Comparison of ENCODE assay signal across 11 cellular contexts in genomic region chr5:97547999-97548797, GRCh38.
DNase-seq lines count a peak whose midpoint lies in the region; ATAC-seq and TF ChIP-seq lines count a peak whose summit lies in the region.
"Had no signal": no experiment of that assay in that cellular context is flagged by ENCODE, and none has a peak within 500 bp of the region (broad histone marks: within the 10 kb centered on the region; RNA-seq: fewer than 3 reads in every experiment).

No MANE protein-coding gene starts in this region.

- H3K27me3 Mint-ChIP-seq in activated naive CD4-positive, alpha-beta T cell treated with anti-CD3 and anti-CD28 coated beads, Interleukin-2, amount 10 ng/mL, durations not matched to agents 7 days and 5 days = no peaks in the 10 kb centered on the region
- peaks cover 2% of the 10 kb centered on the region for H3K27me3 Mint-ChIP-seq in T-helper 2 cell treated with Interferon-gamma antibody and Interleukin-4, amounts not matched to agents 5 μg/mL and 100 μg/mL, for 36 hours (ENCODE audit: low read depth)
- H3K27me3 Mint-ChIP-seq in endodermal cell (ENCODE audit: insufficient read depth) = no peaks in the 10 kb centered on the region

- TF ChIP-seq CTCF in transverse colon (IDR thresholded peaks at IDR 0.05) (no peak), endodermal cell (conservative IDR thresholded peaks at IDR 0.05) (no peak)

- peaks cover 0 to 17% (median 2%) of the 10 kb centered on the region in 4 donors for H3K4me1 ChIP-seq in transverse colon
- H3K4me1 ChIP-seq in endodermal cell (ENCODE audit: control insufficient read depth, insufficient read depth, low read length) = no peaks in the 10 kb centered on the region
- H3K4me1 ChIP-seq: right lobe of liver had no signal

- H3K4me3 ChIP-seq in transverse colon (no peak overlapping the region), endodermal cell (ENCODE audit: low read length) (no peak overlapping the region)
- H3K4me3 ChIP-seq: right lobe of liver had no signal

- in situ Hi-C loops in transverse colon (cut with MboI; ENCODE audit: low pct_ligation_motif_present in 1 of 4, low pct_unique_long_range_greater_than_20kb in 1 of 4, low sequenced_read_pairs in 3 of 4) = loop anchor here in 2 of 4 donors (25.0 kb wide), 2 partner anchors 1214 to 1239 kb away; partner anchors contain the start of gene RGMB (in 1 of the 2)

- no peaks in the 10 kb centered on the region for H3K36me3 ChIP-seq in transverse colon
- no peaks in the 10 kb centered on the region for H3K36me3 ChIP-seq in endodermal cell (ENCODE audit: control insufficient read depth, insufficient read depth, low read length)
- H3K36me3 ChIP-seq: right lobe of liver had no signal

- CTCF ChIA-PET in activated naive CD4-positive, alpha-beta T cell treated with anti-CD3 and anti-CD28 coated beads, Interleukin-2, amount 10 ng/mL, durations not matched to agents 7 days and 5 days (lab: Charles Lee) = no interaction called here

- peak overlapping the region; percentile 69 for H3K27ac Mint-ChIP-seq in activated naive CD4-positive, alpha-beta T cell treated with anti-CD3 and anti-CD28 coated beads, Interleukin-2, amount 10 ng/mL, durations not matched to agents 7 days and 5 days
- peak overlapping the region; percentile 24 for H3K27ac Mint-ChIP-seq in T-helper 2 cell treated with Interferon-gamma antibody and Interleukin-4, amounts not matched to agents 5 μg/mL and 100 μg/mL, for 36 hours
- no peak overlapping the region for H3K27ac Mint-ChIP-seq in endodermal cell

- ATAC-seq in HG02981 (IDR thresholded peaks at IDR 0.05; ENCODE audit: unreplicated experiment) = peak; percentile 72
- ATAC-seq: foreskin keratinocyte had no signal

- WGBS in transverse colon (ENCODE audit: low coverage in 1 of 2), 2 donors = 50 to 55% methylated on average over 1 of the region's 1 CpG
- 98 to 100% methylated on average over 1 of the region's 1 CpG for WGBS in endodermal cell (ENCODE audit: insufficient coverage in 1 of 2, insufficient read length in 1 of 2), 2 experiments

- TF ChIP-seq POLR2A in transverse colon (IDR thresholded peaks at IDR 0.05) = no peak

- H3K9me3 ChIP-seq in transverse colon (no peaks in the 10 kb centered on the region), endodermal cell (ENCODE audit: control insufficient read depth, low read length) (peaks cover 11% of the 10 kb centered on the region)
- H3K9me3 ChIP-seq: right lobe of liver had no signal

- H3K9ac ChIP-seq in endodermal cell (ENCODE audit: extremely low read depth, low read length, poor library complexity, severe bottlenecking) = no peak overlapping the region

- no peaks in the 10 kb centered on the region for H3K36me3 Mint-ChIP-seq in activated naive CD4-positive, alpha-beta T cell treated with anti-CD3 and anti-CD28 coated beads, Interleukin-2, amount 10 ng/mL, durations not matched to agents 7 days and 5 days
- peaks cover 2% of the 10 kb centered on the region for H3K36me3 Mint-ChIP-seq in T-helper 2 cell treated with Interferon-gamma antibody and Interleukin-4, amounts not matched to agents 5 μg/mL and 100 μg/mL, for 36 hours (ENCODE audit: low read depth)
- H3K36me3 Mint-ChIP-seq in endodermal cell (ENCODE audit: low read depth) = no peaks in the 10 kb centered on the region

- H3K4me1 Mint-ChIP-seq in activated naive CD4-positive, alpha-beta T cell treated with anti-CD3 and anti-CD28 coated beads, Interleukin-2, amount 10 ng/mL, durations not matched to agents 7 days and 5 days = peaks cover 30% of the 10 kb centered on the region
- peaks cover 25% of the 10 kb centered on the region for H3K4me1 Mint-ChIP-seq in T-helper 2 cell treated with Interferon-gamma antibody and Interleukin-4, amounts not matched to agents 5 μg/mL and 100 μg/mL, for 36 hours (ENCODE audit: low read depth)
- peaks cover 15% of the 10 kb centered on the region for H3K4me1 Mint-ChIP-seq in endodermal cell

- no peak for DNase-seq in activated naive CD4-positive, alpha-beta T cell treated with anti-CD3 and anti-CD28 coated beads, Interleukin-2, amount 10 ng/mL, durations not matched to agents 7 days and 5 days
- no peak for DNase-seq in activated naive CD4-positive, alpha-beta T cell (lab: John Stamatoyannopoulos, UW)
- DNase-seq in T-helper 2 cell treated with Interferon-gamma antibody and Interleukin-4, amounts not matched to agents 5 μg/mL and 100 μg/mL, for 36 hours (ENCODE audit: low spot score) = peak; percentile 11
- no peak for DNase-seq in transverse colon
- no peak for DNase-seq in endodermal cell
- DNase-seq in cardiac septum (ENCODE audit: low spot score) = no peak
- DNase-seq in KG1 (lab: John Stamatoyannopoulos, UW) = no peak
- DNase-seq: activated CD4-positive, alpha-beta T cell treated with anti-CD3 and anti-CD28 coated beads for 48 hours; foreskin keratinocyte; right lobe of liver had no signal

- H3K4me3 Mint-ChIP-seq in activated naive CD4-positive, alpha-beta T cell treated with anti-CD3 and anti-CD28 coated beads, Interleukin-2, amount 10 ng/mL, durations not matched to agents 7 days and 5 days = no peak overlapping the region
- H3K4me3 Mint-ChIP-seq in T-helper 2 cell treated with Interferon-gamma antibody and Interleukin-4, amounts not matched to agents 5 μg/mL and 100 μg/mL, for 36 hours = no peak overlapping the region
- no peak overlapping the region for H3K4me3 Mint-ChIP-seq in endodermal cell

- no peaks in the 10 kb centered on the region for H3K9me3 Mint-ChIP-seq in activated naive CD4-positive, alpha-beta T cell treated with anti-CD3 and anti-CD28 coated beads, Interleukin-2, amount 10 ng/mL, durations not matched to agents 7 days and 5 days
- H3K9me3 Mint-ChIP-seq in T-helper 2 cell treated with Interferon-gamma antibody and Interleukin-4, amounts not matched to agents 5 μg/mL and 100 μg/mL, for 36 hours = peaks cover 7% of the 10 kb centered on the region
- H3K9me3 Mint-ChIP-seq in endodermal cell = peaks cover 4% of the 10 kb centered on the region

- peak overlapping the region; percentile 17 to 62 (median 45) for H3K27ac ChIP-seq in transverse colon
- no peak overlapping the region for H3K27ac ChIP-seq in endodermal cell (ENCODE audit: low read depth, low read length)
- H3K27ac ChIP-seq: foreskin keratinocyte, right lobe of liver had no signal

- intact Hi-C loops in transverse colon (cut with DNase I; ENCODE audit: low total_unique reads) (no loop called here), cardiac septum (cut with DNase I) (loop anchor here (10.0 kb wide), 1 partner anchor 77 kb away; no protein-coding TSS in a partner anchor)

- no peaks in the 10 kb centered on the region for H3K27me3 ChIP-seq in transverse colon
- H3K27me3 ChIP-seq in endodermal cell (ENCODE audit: control insufficient read depth, insufficient read depth, low read length, poor library complexity, severe bottlenecking) = no peaks in the 10 kb centered on the region
- H3K27me3 ChIP-seq: foreskin keratinocyte, right lobe of liver had no signal

- no peak for TF ChIP-seq EP300 in transverse colon (IDR thresholded peaks at IDR 0.05; ENCODE audit: low read depth)
